Comparison of ENCODE assay signal across 16 cellular contexts in genomic region chr14:75208843-75209242, GRCh38. TPM values are rescaled to one million over a fixed set of nuclear protein-coding genes. Genes with fewer than 3 reads are reported as not detected.
A peak's percentile ranks its signal among the peaks of the same experiment; 100 is the strongest.
DNase-seq lines count a peak whose midpoint lies in the region; ATAC-seq, FAIRE-seq and TF ChIP-seq lines count a peak whose summit lies in the region.
"Had no signal": no experiment of that assay in that cellular context is flagged by ENCODE, and none has a peak within 500 bp of the region (broad histone marks: within the 10 kb centered on the region; RNA-seq: fewer than 3 reads in every experiment).

No MANE protein-coding gene starts in this region.

- peaks cover 0 to 36% of the 10 kb centered on the region in 2 experiments; a peak in 4 of 5 replicates for H3K27me3 ChIP-seq in HepG2 (ENCODE audit: control insufficient read depth in 1 of 2, insufficient read depth in 2 of 2, low read length in 2 of 2)
- H3K27me3 ChIP-seq in right lobe of liver: no peaks in the 10 kb centered on the region
- no peaks in the 10 kb centered on the region for H3K27me3 ChIP-seq in H1 (replicated peaks in 1 of 4; ENCODE audit: control insufficient read depth in 3 of 4, extremely low read depth in 1 of 4, insufficient read depth in 3 of 4, low read length in 3 of 4)
- H3K27me3 ChIP-seq in small intestine (ENCODE audit: control insufficient read depth in 2 of 2, insufficient read depth in 2 of 2, low read length in 2 of 2): no peaks in the 10 kb centered on the region
- no peaks in the 10 kb centered on the region for H3K27me3 ChIP-seq in upper lobe of right lung

- H4K8ac ChIP-seq in H1 (ENCODE audit: extremely low read depth, insufficient read depth, low read length): no peak overlapping the region

- in situ Hi-C loops in HepG2 (cut with HindIII; ENCODE audit: extremely low pct_ligation_motif_present, low pct_unique_long_range_greater_than_20kb): no loop called here

- FAIRE-seq in HepG2 (lab: Jason Lieb, UNC): peak; percentile 50
- no peak for FAIRE-seq in H1 (lab: Jason Lieb, UNC)
- no peak for FAIRE-seq in small intestine (lab: Jason Lieb, UNC)
- FAIRE-seq: A549, GM12878, H54 had no signal

- TF ChIP-seq RAD21 in HepG2 (CRISPR knock-in tag; IDR thresholded peaks at IDR 0.05): no peak
- no peak for TF ChIP-seq RAD21 in H1 (IDR thresholded peaks at IDR 0.05 in 1 of 2, conservative IDR thresholded peaks at IDR 0.05 in 1 of 2; ENCODE audit: low read depth in 2 of 2, low read length in 2 of 2)

- ATAC-seq in HepG2 (peak; percentile 94), right lobe of liver (no peak), upper lobe of right lung (no peak)
- ATAC-seq: A549, GM12878 had no signal

- H3K79me2 ChIP-seq in HepG2 (ENCODE audit: insufficient read depth, low read length) (no peaks in the 10 kb centered on the region), H1 (ENCODE audit: control insufficient read depth in 1 of 2, insufficient read depth in 2 of 2, low read length in 2 of 2) (no peaks in the 10 kb centered on the region)

- H2AFZ ChIP-seq in HepG2 (ENCODE audit: low read length) (no peak overlapping the region), H1 (ENCODE audit: low read length) (no peak overlapping the region)

- TF ChIP-seq CTCF in HepG2 (CRISPR knock-in tag; IDR thresholded peaks at IDR 0.05) (no peak), right lobe of liver (IDR thresholded peaks at IDR 0.05) (no peak), H1 (IDR thresholded peaks at IDR 0.05; ENCODE audit: control extremely low read depth in 1 of 3, insufficient read depth in 1 of 3, low read depth in 1 of 3, low read length in 3 of 3) (no peak), upper lobe of right lung (IDR thresholded peaks at IDR 0.05) (no peak)

- TF ChIP-seq POLR2A in HepG2 (IDR thresholded peaks at IDR 0.05; ENCODE audit: insufficient read depth in 1 of 2, low read depth in 2 of 2, low read length in 2 of 2) (no peak), right lobe of liver (IDR thresholded peaks at IDR 0.05) (no peak), H1 (IDR thresholded peaks at IDR 0.05; ENCODE audit: control extremely low read depth in 1 of 2, low read depth in 2 of 2, low read length in 2 of 2) (no peak)

- H3K4me1 ChIP-seq in HepG2 (ENCODE audit: insufficient read depth, low read length): peaks cover 21% of the 10 kb centered on the region
- H3K4me1 ChIP-seq in right lobe of liver: peaks cover 0 to 8% (median 0%) of the 10 kb centered on the region in 4 donors
- H3K4me1 ChIP-seq in H1 (replicated peaks in 1 of 4; ENCODE audit: control insufficient read depth in 3 of 4, insufficient read depth in 4 of 4, low read length in 3 of 4): peaks cover 0 to 4% (median under 1%) of the 10 kb centered on the region in 4 experiments; a peak in 1 of 7 replicates
- peaks cover 0 to 2% of the 10 kb centered on the region in 2 donors for H3K4me1 ChIP-seq in small intestine (ENCODE audit: control insufficient read depth in 2 of 2, insufficient read depth in 1 of 2, low read depth in 1 of 2, low read length in 1 of 2)
- no peaks in the 10 kb centered on the region for H3K4me1 ChIP-seq in upper lobe of right lung
- H3K4me1 ChIP-seq: A549 had no signal

- H3K4me3 ChIP-seq in HepG2 (replicated peaks in 1 of 3; ENCODE audit: insufficient read depth in 1 of 3, low read depth in 2 of 3, low read length in 3 of 3) (no peak overlapping the region), right lobe of liver (no peak overlapping the region), H1 (ENCODE audit: extremely low read depth in 1 of 4, insufficient read depth in 2 of 4, low read depth in 3 of 4, low read length in 4 of 4) (no peak overlapping the region), small intestine (ENCODE audit: low read depth in 1 of 2, low read length in 2 of 2) (no peak overlapping the region), upper lobe of right lung (no peak overlapping the region)
- H3K4me3 ChIP-seq: A549, GM12878 had no signal

- H3K9me3 ChIP-seq in HepG2 (ENCODE audit: low read length): no peaks in the 10 kb centered on the region
- H3K9me3 ChIP-seq in right lobe of liver: no peaks in the 10 kb centered on the region
- no peaks in the 10 kb centered on the region for H3K9me3 ChIP-seq in H1 (ENCODE audit: insufficient read depth in 2 of 2, low read depth in 1 of 2, low read length in 1 of 2)
- no peaks in the 10 kb centered on the region for H3K9me3 ChIP-seq in small intestine (ENCODE audit: control insufficient read depth, low read depth)
- H3K9me3 ChIP-seq in upper lobe of right lung: no peaks in the 10 kb centered on the region
- H3K9me3 ChIP-seq: A549 had no signal

- H3K4me2 ChIP-seq in HepG2 (ENCODE audit: low read depth, low read length) (peak overlapping the region; percentile 58), H1 (ENCODE audit: insufficient read depth in 1 of 2, low read depth in 2 of 2, low read length in 2 of 2) (no peak overlapping the region)
- H3K4me2 ChIP-seq: A549 had no signal

- no peaks in the 10 kb centered on the region for H3K79me1 ChIP-seq in H1 (ENCODE audit: low read depth, low read length)

- H2BK20ac ChIP-seq in H1 (ENCODE audit: low read length): no peak overlapping the region

- intact Hi-C loops in HepG2 (cut with micrococcal nuclease; ENCODE audit: unreplicated experiment) (no loop called here), right lobe of liver (cut with DNase I) (no loop called here), upper lobe of right lung (cut with DNase I) (no loop called here)

- H4K5ac ChIP-seq in H1 (ENCODE audit: insufficient read length, low read depth, low read length): no peak overlapping the region

- H2BK15ac ChIP-seq in H1 (ENCODE audit: low read length): no peak overlapping the region

- no peak overlapping the region for H3K27ac ChIP-seq in HepG2 (ENCODE audit: extremely low read length, insufficient read depth, low read length)
- H3K27ac ChIP-seq in right lobe of liver: no peak overlapping the region
- H3K27ac ChIP-seq in H1 (ENCODE audit: low read depth, low read length): no peak overlapping the region
- peak overlapping the region; percentile 36 to 85 for H3K27ac ChIP-seq in small intestine (ENCODE audit: low read depth in 1 of 2, low read length in 1 of 2)
- no peak overlapping the region for H3K27ac ChIP-seq in upper lobe of right lung
- H3K27ac ChIP-seq: 22Rv1, A549 had no signal

- H3K9ac ChIP-seq in HepG2 (ENCODE audit: insufficient read depth, low read depth, low read length) (no peak overlapping the region), H1 (replicated peaks in 1 of 4; ENCODE audit: extremely low read depth in 1 of 4, low read depth in 3 of 4, low read length in 3 of 4) (no peak overlapping the region)

- H4K20me1 ChIP-seq in HepG2 (ENCODE audit: insufficient read depth, low read length) (no peaks in the 10 kb centered on the region), H1 (replicated peaks in 1 of 2; ENCODE audit: control insufficient read depth in 1 of 2, insufficient read depth in 2 of 2, low read length in 2 of 2) (no peaks in the 10 kb centered on the region)

- H2BK12ac ChIP-seq in H1 (ENCODE audit: low read depth, low read length): no peak overlapping the region

- H2AK5ac ChIP-seq in H1 (ENCODE audit: low read depth, low read length): no peak overlapping the region

- BruUV-seq in HepG2 (replicated peaks; lab: Mats Ljungman, UMichigan): no TSS peak

- CTCF ChIA-PET in HepG2 (lab: Yijun Ruan, JAX; ENCODE audit: low intra/inter-chr PET ratio, low total read pairs) (no interaction called here), H1 (lab: Charles Lee; ENCODE audit: partially characterized antibody) (no interaction called here)

- peak; percentile 37 for DNase-seq in HepG2 (ENCODE audit: low spot score)
- DNase-seq in right lobe of liver: no peak
- no peak for DNase-seq in H1 (ENCODE audit: low read depth in 1 of 2, low spot score in 2 of 2)
- peak; percentile 92 for DNase-seq in small intestine
- no peak for DNase-seq in NCI-H345 (lab: John Stamatoyannopoulos, UW)
- DNase-seq in iPS-NIHi7 (ENCODE audit: extremely low spot score): no peak
- no peak for DNase-seq in upper lobe of right lung
- DNase-seq: AML-193; Calu3; CD4-positive, alpha-beta memory T cell; DMS79 treated with DMSO at 0.1 percent for 48 hours; HCEC 1CT had no signal

- H3K23ac ChIP-seq in H1 (ENCODE audit: insufficient read length): no peak overlapping the region

- H2BK5ac ChIP-seq in H1 (ENCODE audit: low read depth, low read length): no peak overlapping the region

- H4K91ac ChIP-seq in H1 (replicated peaks; ENCODE audit: insufficient read length, low read length): no peak overlapping the region

- H3K4ac ChIP-seq in H1 (replicated peaks; ENCODE audit: insufficient read length, low read depth, low read length): no peak overlapping the region

- H3K23me2 ChIP-seq in H1 (ENCODE audit: low read depth, low read length): no peaks in the 10 kb centered on the region

- H3K18ac ChIP-seq in H1 (ENCODE audit: extremely low read depth, low read length): 0 out of 2 replicates have a peak overlapping the region, but pooled peaks have one; percentile 6

- WGBS in HepG2 (ENCODE audit: low lambda C conversion rate): 13% methylated on average over 6 of the region's 6 CpGs
- 65% methylated on average over 6 of the region's 6 CpGs for WGBS in right lobe of liver (ENCODE audit: insufficient coverage, low coverage, low lambda C conversion rate, missing lambda C conversion rate)
- WGBS in H1 (ENCODE audit: extremely low coverage in 1 of 2, insufficient coverage in 1 of 2, insufficient read length in 1 of 2, insufficient replicate concordance in 2 of 2, low coverage in 1 of 2, low lambda C conversion rate in 2 of 2, missing lambda C conversion rate in 1 of 2), 2 experiments: 91% methylated on average over 6 of the region's 6 CpGs; no CpG with 5 or more reads in 1 of the 2 experiments
- WGBS in small intestine, 3 donors: 38 to 77% (median 63%) methylated on average over 6 of the region's 6 CpGs

- H3K36me3 ChIP-seq in HepG2 (replicated peaks in 1 of 2; ENCODE audit: control insufficient read depth in 1 of 2, insufficient read depth in 2 of 2, low read length in 2 of 2): no peaks in the 10 kb centered on the region
- no peaks in the 10 kb centered on the region for H3K36me3 ChIP-seq in right lobe of liver
- no peaks in the 10 kb centered on the region for H3K36me3 ChIP-seq in H1 (ENCODE audit: control insufficient read depth in 2 of 4, insufficient read depth in 4 of 4, low read length in 3 of 4)
- H3K36me3 ChIP-seq in small intestine (ENCODE audit: control insufficient read depth in 2 of 2, insufficient read depth in 2 of 2, low read length in 2 of 2): no peaks in the 10 kb centered on the region
- H3K36me3 ChIP-seq in upper lobe of right lung: no peaks in the 10 kb centered on the region

- H3K14ac ChIP-seq in H1 (ENCODE audit: insufficient read length): no peak overlapping the region

- no peak overlapping the region for H2BK120ac ChIP-seq in H1 (replicated peaks; ENCODE audit: low read depth, low read length)

- no peak overlapping the region for H3K56ac ChIP-seq in H1 (replicated peaks; ENCODE audit: insufficient read length, low read depth, low read length)

- POLR2A ChIA-PET in HepG2 (lab: Yijun Ruan, JAX): interaction anchor here (1.1 kb wide), 1 partner anchor 70 kb away, joined by 5 read pairs; the partner anchor contains the start of gene FOS
- POLR2A ChIA-PET in H1 (lab: Charles Lee; ENCODE audit: partially characterized antibody): interaction anchor here (0.6 kb wide), 1 partner anchor 14 kb away, joined by 3 read pairs; no protein-coding TSS in a partner anchor

- no peak for TF ChIP-seq EP300 in HepG2 (IDR thresholded peaks at IDR 0.05; ENCODE audit: low read depth in 2 of 2, low read length in 2 of 2)
- no peak for TF ChIP-seq EP300 in HepG2 (CRISPR knock-in tag; IDR thresholded peaks at IDR 0.05; ENCODE audit: borderline replicate concordance)
- TF ChIP-seq EP300 in H1 (IDR thresholded peaks at IDR 0.05; ENCODE audit: borderline replicate concordance in 1 of 2, low read depth in 2 of 2, low read length in 2 of 2): no peak

RNA-seq across cellular contexts. Expression of gene TMED10, which starts 32.4 kb away (rescaled TPM):
- total RNA-seq in HepG2 (2016; rRNA removed; fragmentation: Illumina TruSeq; extraction: Trizol): 183 and 311 TPM in 2 replicates
- 31.8 and 36.6 TPM in 2 replicates for total RNA-seq in HepG2 (2016; cell fraction: cytosol; rRNA removed; fragmentation: Illumina TruSeq; extraction: Trizol; ENCODE audit: low read depth)
- total RNA-seq in HepG2 (2016; cell fraction: insoluble cytoplasmic fraction; rRNA removed; fragmentation: Illumina TruSeq; extraction: Trizol): 191 and 318 TPM in 2 replicates
- 62.0 and 63.6 TPM in 2 replicates for total RNA-seq in HepG2 (2016; cell fraction: membrane; rRNA removed; fragmentation: Illumina TruSeq; extraction: Trizol)
- total RNA-seq in HepG2 (2016; cell fraction: nucleus; rRNA removed; fragmentation: Illumina TruSeq; extraction: Trizol): 252 and 291 TPM in 2 replicates
- 292 and 377 TPM in 2 replicates for polyA plus RNA-seq in HepG2 (2011; rRNA removed)
- polyA plus RNA-seq in HepG2 (2011; cell fraction: cytosol; rRNA removed): 308 and 326 TPM in 2 replicates
- polyA plus RNA-seq in HepG2 (2011; cell fraction: nucleus; rRNA removed): 81.4 and 84.1 TPM in 2 replicates
- 131 and 139 TPM in 2 replicates for polyA plus RNA-seq in HepG2 (2012)
- polyA plus RNA-seq in HepG2 (2016; cell fraction: cytosol; fragmentation: Illumina TruSeq; extraction: Trizol; ENCODE audit: low read depth): 36.6 and 41.3 TPM in 2 replicates
- polyA plus RNA-seq in HepG2 (2016; cell fraction: insoluble cytoplasmic fraction; fragmentation: Illumina TruSeq; extraction: Trizol; ENCODE audit: low read depth): 162 and 165 TPM in 2 replicates
- 58.6 and 59.0 TPM in 2 replicates for polyA plus RNA-seq in HepG2 (2016; cell fraction: membrane; fragmentation: Illumina TruSeq; extraction: Trizol; ENCODE audit: low read depth)
- polyA plus RNA-seq in HepG2 (2016; cell fraction: nucleus; fragmentation: Illumina TruSeq; extraction: Trizol; ENCODE audit: insufficient read depth, low read depth): 306 and 326 TPM in 2 replicates
- 546 and 919 TPM in 2 replicates for polyA minus RNA-seq in HepG2 (2011; rRNA and poly(A)+ RNA removed; ENCODE audit: low replicate concordance)
- polyA minus RNA-seq in HepG2 (2011; cell fraction: cytosol; rRNA and poly(A)+ RNA removed): 247 and 332 TPM in 2 replicates
- 78.8 and 85.5 TPM in 2 replicates for polyA minus RNA-seq in HepG2 (2011; cell fraction: nucleus; rRNA and poly(A)+ RNA removed)
- 100 to 1,000 TPM; 205 to 296 (median 279) TPM for total RNA-seq in right lobe of liver
- 250 and 251 TPM in 2 replicates for total RNA-seq in H1 (2021; fragmentation: NEBNext Ultra II Directional; extraction: Animal tissue kit (Norgen Biotek cat#: 25700))
- 163 and 218 TPM in 2 replicates for polyA plus RNA-seq in H1 (2011; rRNA removed)
- 163 TPM for polyA plus RNA-seq in H1 (2011; cell fraction: cytosol; rRNA removed)
- polyA plus RNA-seq in H1 (2011; cell fraction: nucleus; rRNA removed): 194 TPM
- polyA plus RNA-seq in H1 (2012, experiment 1 of 2): 188 to 225 TPM (median 214 TPM) in 4 replicates
- 35.0 TPM for polyA plus RNA-seq in H1 (2012, experiment 2 of 2)
- polyA plus RNA-seq in H1 (2013, experiment 1 of 2): 254 TPM
- polyA plus RNA-seq in H1 (2013, experiment 2 of 2): 326 TPM
- polyA minus RNA-seq in H1 (2011; rRNA and poly(A)+ RNA removed): 528 and 582 TPM in 2 replicates
- 221 TPM for polyA minus RNA-seq in H1 (2011; cell fraction: cytosol; rRNA and poly(A)+ RNA removed)
- polyA minus RNA-seq in H1 (2011; cell fraction: nucleus; rRNA and poly(A)+ RNA removed): 120 TPM
- 100 to 1,000 TPM in 1 of 3 donors, 10 to 100 TPM in 2; 26.4 to 260 (median 40.5) TPM for polyA plus RNA-seq in small intestine
- total RNA-seq in upper lobe of right lung: 303 TPM

Comparison
In these comparisons a context has a peak if more than half of its experiments do, and no peak if none do; other contexts are left out.
1. DNase-seq: peak in HepG2 (single experiment) and small intestine (single experiment); none in right lobe of liver (0 of 3), H1 (0 of 2), NCI-H345 (single experiment), iPS-NIHi7 (single experiment) and upper lobe of right lung (single experiment).
2. H3K27ac ChIP-seq: peak in small intestine (2 of 2); none in HepG2 (single experiment), right lobe of liver (0 of 3), H1 (single experiment) and upper lobe of right lung (single experiment).